In genomic region chr3:128648402-128648801, GRCh38 we compare ENCODE assay signal across 1 cellular context.
TF ChIP-seq lines count a peak whose summit lies in the region.

No MANE protein-coding gene starts in this region.

TF ChIP-seq in GM23338, 12 proteins besides CTCF, POLR2A, EP300 and RAD21 (continued from another document):
- TF ChIP-seq EZH2 (IDR thresholded peaks at IDR 0.05; ENCODE audit: low read depth, unreplicated experiment) (no peak), ZNF331 (CRISPR knock-in tag; IDR thresholded peaks at IDR 0.05; ENCODE audit: low read depth) (no peak), ETS1 (IDR thresholded peaks at IDR 0.05) (no peak)
